In the genomic region with DNA sequence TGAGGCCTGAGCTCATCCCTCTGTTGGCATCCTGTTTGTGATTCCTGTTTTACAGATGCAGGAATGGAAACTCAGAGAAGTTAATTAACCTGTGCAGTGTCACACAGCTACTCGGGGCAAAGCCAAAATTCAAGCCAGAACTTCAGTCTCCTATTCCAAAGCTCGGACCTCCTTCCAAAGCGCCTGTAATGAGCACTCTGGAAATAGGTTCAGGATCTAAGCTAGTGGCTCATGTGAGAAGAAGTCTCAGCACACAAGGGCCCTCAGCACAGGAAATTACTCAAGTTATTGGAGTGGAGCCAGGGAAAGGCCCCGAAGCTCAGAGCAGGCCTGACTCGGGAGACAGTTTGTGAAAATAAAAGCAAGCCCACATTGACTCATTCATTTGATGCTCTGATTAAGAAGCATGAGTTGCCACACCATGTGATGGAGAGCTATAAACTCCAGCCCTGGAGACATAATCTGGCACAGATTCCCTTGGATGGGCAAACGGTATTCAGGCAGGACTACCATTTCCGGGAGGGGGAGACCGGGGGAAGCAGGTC, we compare ENCODE assay signal across 8 cellular contexts. TPM values are rescaled to one million over a fixed set of nuclear protein-coding genes. Genes with fewer than 3 reads are reported as not detected.
DNase-seq lines count a peak whose midpoint lies in the region; ATAC-seq and TF ChIP-seq lines count a peak whose summit lies in the region.

No MANE protein-coding gene starts in this region.

- H3K4me3 Mint-ChIP-seq in activated CD8-positive, alpha-beta T cell treated with anti-CD3 and anti-CD28 coated beads, Interleukin-2, amount 10 ng/mL, durations not matched to agents 7 days and 5 days: no peak overlapping the region
- H3K4me3 Mint-ChIP-seq in effector memory CD8-positive, alpha-beta T cell: no peak overlapping the region
- peak overlapping the region in 1 of 8 donors; percentile 15 for H3K4me3 Mint-ChIP-seq in naive B cell
- H3K4me3 Mint-ChIP-seq in stimulated activated naive CD8-positive, alpha-beta T cell treated with anti-CD3 and anti-CD28 coated beads, Interleukin-15, Interleukin-2, amounts not matched to agents 100 ng/mL and 50 ng/mL, for 24 hours: peak overlapping the region; percentile 19
- no peak overlapping the region for H3K4me3 Mint-ChIP-seq in progenitor cell of endocrine pancreas (ENCODE audit: low read depth)

- no peaks in the 10 kb centered on the region for H3K9me3 Mint-ChIP-seq in activated CD8-positive, alpha-beta T cell treated with anti-CD3 and anti-CD28 coated beads, Interleukin-2, amount 10 ng/mL, durations not matched to agents 7 days and 5 days (ENCODE audit: insufficient read depth)
- H3K9me3 Mint-ChIP-seq in effector memory CD8-positive, alpha-beta T cell: no peaks in the 10 kb centered on the region
- H3K9me3 Mint-ChIP-seq in naive B cell (no peaks in the 10 kb centered on the region), progenitor cell of endocrine pancreas (ENCODE audit: low read depth) (no peaks in the 10 kb centered on the region)
- H3K9me3 Mint-ChIP-seq in stimulated activated naive CD8-positive, alpha-beta T cell treated with anti-CD3 and anti-CD28 coated beads, Interleukin-15, Interleukin-2, amounts not matched to agents 100 ng/mL and 50 ng/mL, for 24 hours: no peaks in the 10 kb centered on the region

- peak; percentile 99 for DNase-seq in GM04503 (ENCODE audit: low read depth)
- DNase-seq in NCI-H2196 treated with DMSO at 0.1 percent for 48 hours (lab: John Stamatoyannopoulos, UW; ENCODE audit: unreplicated experiment): peak; percentile 21
- peak; percentile 37 for DNase-seq in activated CD8-positive, alpha-beta T cell treated with anti-CD3 and anti-CD28 coated beads, Interleukin-2, amount 10 ng/mL, durations not matched to agents 7 days and 5 days
- DNase-seq in effector memory CD8-positive, alpha-beta T cell: peak; percentile 24 to 45 (median 43)
- DNase-seq in naive B cell: peak; percentile 16
- no peak for DNase-seq in progenitor cell of endocrine pancreas (ENCODE audit: low spot score, unreplicated experiment)

- H3K27ac Mint-ChIP-seq in activated CD8-positive, alpha-beta T cell treated with anti-CD3 and anti-CD28 coated beads, Interleukin-2, amount 10 ng/mL, durations not matched to agents 7 days and 5 days: no peak overlapping the region
- H3K27ac Mint-ChIP-seq in effector memory CD8-positive, alpha-beta T cell: peak overlapping the region; percentile 28 to 86
- H3K27ac Mint-ChIP-seq in naive B cell (peak overlapping the region in 3 of 6 donors; percentile 4 to 88 (median 15)), progenitor cell of endocrine pancreas (no peak overlapping the region)
- H3K27ac Mint-ChIP-seq in stimulated activated naive CD8-positive, alpha-beta T cell treated with anti-CD3 and anti-CD28 coated beads, Interleukin-15, Interleukin-2, amounts not matched to agents 100 ng/mL and 50 ng/mL, for 24 hours: peak overlapping the region; percentile 91

- POLR2A ChIA-PET in activated CD8-positive, alpha-beta T cell treated with anti-CD3 and anti-CD28 coated beads, Interleukin-2, amount 10 ng/mL, durations not matched to agents 7 days and 5 days (lab: Charles Lee): interaction anchor here (1.0 to 1.9 kb wide), 4 partner anchors 16 to 54 kb away, joined by 3 to 5 read pairs (median 4); no protein-coding TSS in a partner anchor

- CTCF ChIA-PET in activated CD8-positive, alpha-beta T cell treated with anti-CD3 and anti-CD28 coated beads, Interleukin-2, amount 10 ng/mL, durations not matched to agents 7 days and 5 days (lab: Charles Lee): interaction anchor here (0.8 to 2.1 kb wide), 6 partner anchors 8 to 75 kb away, joined by 3 to 13 read pairs (median 4); no protein-coding TSS in a partner anchor

- H3K27me3 Mint-ChIP-seq in activated CD8-positive, alpha-beta T cell treated with anti-CD3 and anti-CD28 coated beads, Interleukin-2, amount 10 ng/mL, durations not matched to agents 7 days and 5 days (ENCODE audit: low read depth): no peaks in the 10 kb centered on the region
- H3K27me3 Mint-ChIP-seq in effector memory CD8-positive, alpha-beta T cell: no peaks in the 10 kb centered on the region
- H3K27me3 Mint-ChIP-seq in naive B cell (no peaks in the 10 kb centered on the region), progenitor cell of endocrine pancreas (no peaks in the 10 kb centered on the region)
- no peaks in the 10 kb centered on the region for H3K27me3 Mint-ChIP-seq in stimulated activated naive CD8-positive, alpha-beta T cell treated with anti-CD3 and anti-CD28 coated beads, Interleukin-15, Interleukin-2, amounts not matched to agents 100 ng/mL and 50 ng/mL, for 24 hours

- ATAC-seq in HG02759 (IDR thresholded peaks at IDR 0.05; ENCODE audit: unreplicated experiment) (peak; percentile 86), naive B cell (ENCODE audit: low read depth in 2 of 2) (peak; percentile 78 to 82)
- peak; percentile 57 for ATAC-seq in activated CD8-positive, alpha-beta T cell treated with anti-CD3 and anti-CD28 coated beads, Interleukin-2, amount 10 ng/mL, durations not matched to agents 7 days and 5 days
- ATAC-seq in effector memory CD8-positive, alpha-beta T cell (replicated peaks): peak; percentile 98

- no peaks in the 10 kb centered on the region for H3K36me3 Mint-ChIP-seq in activated CD8-positive, alpha-beta T cell treated with anti-CD3 and anti-CD28 coated beads, Interleukin-2, amount 10 ng/mL, durations not matched to agents 7 days and 5 days (ENCODE audit: low read depth)
- H3K36me3 Mint-ChIP-seq in effector memory CD8-positive, alpha-beta T cell (ENCODE audit: insufficient read depth): no peaks in the 10 kb centered on the region
- no peaks in the 10 kb centered on the region for H3K36me3 Mint-ChIP-seq in naive B cell
- H3K36me3 Mint-ChIP-seq in stimulated activated naive CD8-positive, alpha-beta T cell treated with anti-CD3 and anti-CD28 coated beads, Interleukin-15, Interleukin-2, amounts not matched to agents 100 ng/mL and 50 ng/mL, for 24 hours (ENCODE audit: low read depth): no peaks in the 10 kb centered on the region
- no peaks in the 10 kb centered on the region for H3K36me3 Mint-ChIP-seq in progenitor cell of endocrine pancreas (ENCODE audit: insufficient read depth)

- H3K4me1 Mint-ChIP-seq in activated CD8-positive, alpha-beta T cell treated with anti-CD3 and anti-CD28 coated beads, Interleukin-2, amount 10 ng/mL, durations not matched to agents 7 days and 5 days (ENCODE audit: low read depth): peaks cover 11% of the 10 kb centered on the region
- peaks cover 9% of the 10 kb centered on the region in 2 donors for H3K4me1 Mint-ChIP-seq in effector memory CD8-positive, alpha-beta T cell (ENCODE audit: low read depth in 2 of 2)
- H3K4me1 Mint-ChIP-seq in naive B cell: peaks cover 20 to 33% (median 24%) of the 10 kb centered on the region in 3 donors
- peaks cover 46% of the 10 kb centered on the region for H3K4me1 Mint-ChIP-seq in stimulated activated naive CD8-positive, alpha-beta T cell treated with anti-CD3 and anti-CD28 coated beads, Interleukin-15, Interleukin-2, amounts not matched to agents 100 ng/mL and 50 ng/mL, for 24 hours (ENCODE audit: low read depth)
- H3K4me1 Mint-ChIP-seq in progenitor cell of endocrine pancreas (ENCODE audit: low read depth): peaks cover 9% of the 10 kb centered on the region

- TF ChIP-seq CTCF in progenitor cell of endocrine pancreas (IDR thresholded peaks at IDR 0.05; ENCODE audit: unreplicated experiment): no peak

RNA-seq across cellular contexts. Expression of a gene that starts 50.6 kb away (rescaled TPM):
- 10 to 100 TPM; 26.2 to 28.6 TPM for total RNA-seq in activated CD8-positive, alpha-beta T cell treated with anti-CD3 and anti-CD28 coated beads, Interleukin-2, amount 10 ng/mL, durations not matched to agents 7 days and 5 days
- 10 to 100 TPM; 50.1 to 71.6 (median 65.3) TPM for polyA plus RNA-seq in naive B cell (ENCODE audit: low read depth in 6 of 6)
- 11.4 and 11.7 TPM in 2 replicates for total RNA-seq in progenitor cell of endocrine pancreas

Comparison
In these comparisons a context has a peak if more than half of its experiments do, and no peak if none do; other contexts are left out.
1. H3K27ac Mint-ChIP-seq: peak in effector memory CD8-positive, alpha-beta T cell (2 of 2) and stimulated activated naive CD8-positive, alpha-beta T cell treated with anti-CD3 and anti-CD28 coated beads, Interleukin-15, Interleukin-2, amounts not matched to agents 100 ng/mL and 50 ng/mL, for 24 hours (single experiment); none in activated CD8-positive, alpha-beta T cell treated with anti-CD3 and anti-CD28 coated beads, Interleukin-2, amount 10 ng/mL, durations not matched to agents 7 days and 5 days (single experiment) and progenitor cell of endocrine pancreas (single experiment).
2. Peak in every context shown above with its lines, with median percentiles within 50 percentile points of each other: ATAC-seq.